ENCODE assay signal across 1 cellular context in genomic region chr5:170355601-170356098, GRCh38.
TF ChIP-seq lines count a peak whose summit lies in the region.

No MANE protein-coding gene starts in this region.

TF ChIP-seq in K562, 482 proteins besides CTCF, POLR2A, EP300 and RAD21 (continued from another document):
- TF ChIP-seq UBTF (IDR thresholded peaks at IDR 0.05; ENCODE audit: borderline replicate concordance in 1 of 2, low read depth in 2 of 2, low read length in 2 of 2) (no peak), MEIS2 (IDR thresholded peaks at IDR 0.05; ENCODE audit: partially characterized antibody) (no peak)
